Comparison of ENCODE assay signal across 16 cellular contexts in the genomic region with DNA sequence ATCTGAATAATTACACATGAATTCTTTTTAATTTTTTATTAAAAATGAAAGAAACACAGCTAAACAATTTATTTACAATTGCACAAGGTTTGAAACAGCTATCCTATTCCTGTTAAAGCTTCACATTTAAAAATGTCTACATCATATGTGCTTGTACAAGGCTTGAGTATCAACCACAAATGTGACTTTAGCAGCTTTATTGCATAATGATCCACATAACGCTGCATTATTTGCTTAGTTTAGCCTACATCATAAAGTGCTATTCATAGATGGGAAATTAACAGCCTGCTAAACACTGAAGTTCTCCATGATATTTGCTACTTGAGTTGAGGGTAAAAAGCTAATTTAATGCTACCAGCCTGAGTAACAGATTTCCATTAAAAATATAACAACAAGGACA. TPM values are rescaled to one million over a fixed set of nuclear protein-coding genes. Genes with fewer than 3 reads are reported as not detected.
"Had no signal": no experiment of that assay in that cellular context is flagged by ENCODE, and none has a peak within 500 bp of the region (broad histone marks: within the 10 kb centered on the region; RNA-seq: fewer than 3 reads in every experiment).

No MANE protein-coding gene starts in this region.

- H3K36me3 ChIP-seq: neutrophil, pancreas, thoracic aorta had no signal

- ATAC-seq: activated CD8-positive, alpha-beta T cell treated with anti-CD3 and anti-CD28 coated beads for 36 hours; body of pancreas; natural killer cell treated with Interleukin-12 subunit alpha and Interleukin-12 subunit beta and Interleukin-15 and Interleukin-18, amount 100 ng/mL, for 72 hours; pancreas; stimulated activated naive B cell treated with anti-CD40 and anti-IgM and Interleukin-4, amounts not matched to agents 10 μg/mL and 1 μg/mL and 100 μg/mL, for 72 hours had no signal

- H3K27ac ChIP-seq: body of pancreas, dorsolateral prefrontal cortex, neutrophil, pancreas, thoracic aorta had no signal

- DNase-seq: activated CD4-positive, alpha-beta T cell treated with anti-CD3 and anti-CD28 coated beads, Interleukin-2, amount 10 ng/mL, durations not matched to agents 24 days and 14 days; activated CD8-positive, alpha-beta T cell treated with anti-CD3 and anti-CD28 coated beads for 36 hours; activated naive CD4-positive, alpha-beta T cell treated with Interleukin-2 at 50 U/mL for 16 hours; activated naive CD8-positive, alpha-beta T cell treated with anti-CD3 and anti-CD28 coated beads, Interleukin-2, amount 10 ng/mL, durations not matched to agents 7 days and 5 days; activated T-cell treated with anti-CD3 and anti-CD28 coated beads, Interleukin-2, amount 50 U/mL, for 1 hour; body of pancreas; central memory CD4-positive, alpha-beta T cell; dorsolateral prefrontal cortex; pancreas; stimulated activated naive B cell treated with anti-CD40 and anti-IgM and Interleukin-4, amounts not matched to agents 10 μg/mL and 1 μg/mL and 100 μg/mL, for 72 hours; T-helper 9 cell had no signal

- H3K9me3 ChIP-seq: body of pancreas, neutrophil, pancreas, thoracic aorta had no signal

- H3K4me1 ChIP-seq: body of pancreas, pancreas had no signal

- H3K27me3 ChIP-seq: body of pancreas, dorsolateral prefrontal cortex, neutrophil, pancreas had no signal

- H3K4me3 ChIP-seq: body of pancreas, dorsolateral prefrontal cortex, lung, pancreas, thoracic aorta had no signal

RNA-seq across cellular contexts. Expression of a gene that starts 45.0 kb away (rescaled TPM):
- total RNA-seq: activated T-helper 2 cell treated with anti-CD3 and anti-CD28 coated beads, Interferon-gamma antibody, Interleukin-2, Interleukin-4, amounts not matched to agents 10 μg/mL and 5 μg/mL and 100 μg/mL, durations not matched to agents 14 hours and 24 hours and 36 hours had no signal
